21 cellular contexts compared by ENCODE assay signal in genomic region chr12:110649341-110649847, GRCh38. TPM values are rescaled to one million over a fixed set of nuclear protein-coding genes. Genes with fewer than 3 reads are reported as not detected.
DNase-seq lines count a peak whose midpoint lies in the region; ATAC-seq and TF ChIP-seq lines count a peak whose summit lies in the region.
"Had no signal": no experiment of that assay in that cellular context is flagged by ENCODE, and none has a peak within 500 bp of the region (broad histone marks: within the 10 kb centered on the region; RNA-seq: fewer than 3 reads in every experiment).

No MANE protein-coding gene starts in this region.

- no peak overlapping the region for H3K4me3 Mint-ChIP-seq in GM23338
- H3K4me3 Mint-ChIP-seq: activated CD4-positive, alpha-beta T cell treated with anti-CD3 and anti-CD28 coated beads, Interleukin-2, amount 10 ng/mL, durations not matched to agents 24 days and 14 days; activated naive CD4-positive, alpha-beta T cell treated with anti-CD3 and anti-CD28 coated beads, Interleukin-2, amount 50 U/mL, for 24 hours; effector memory CD8-positive, alpha-beta T cell had no signal

- no peaks in the 10 kb centered on the region for H3K9me2 ChIP-seq in GM23338 (ENCODE audit: insufficient read depth)

- peak in 1 of 2 experiments; percentile 58; a peak in 2 of 4 replicates for TF ChIP-seq CTCF in GM23338 (conservative IDR thresholded peaks at IDR 0.05; ENCODE audit: low read depth in 2 of 2)
- no peak for TF ChIP-seq CTCF in spleen (IDR thresholded peaks at IDR 0.05 in 8 of 11, conservative IDR thresholded peaks at IDR 0.05 in 3 of 11)

- no peak overlapping the region for H3K4me2 ChIP-seq in GM23338

- no peak overlapping the region for H3K27ac Mint-ChIP-seq in GM23338
- H3K27ac Mint-ChIP-seq: activated CD4-positive, alpha-beta T cell treated with anti-CD3 and anti-CD28 coated beads, Interleukin-2, amount 10 ng/mL, durations not matched to agents 24 days and 14 days; effector memory CD8-positive, alpha-beta T cell had no signal

- no peak overlapping the region for H2AFZ ChIP-seq in GM23338

- H3K9me3 ChIP-seq in spleen, result no peaks in the 10 kb centered on the region

- no peaks in the 10 kb centered on the region for H4K20me1 ChIP-seq in GM23338 (replicated peaks; ENCODE audit: insufficient read depth)

- H3K9me3 Mint-ChIP-seq in GM23338, result no peaks in the 10 kb centered on the region
- H3K9me3 Mint-ChIP-seq: activated CD4-positive, alpha-beta T cell treated with anti-CD3 and anti-CD28 coated beads, Interleukin-2, amount 10 ng/mL, durations not matched to agents 24 days and 14 days; activated naive CD4-positive, alpha-beta T cell treated with anti-CD3 and anti-CD28 coated beads, Interleukin-2, amount 50 U/mL, for 24 hours; effector memory CD8-positive, alpha-beta T cell had no signal

- no peaks in the 10 kb centered on the region for H3F3A ChIP-seq in GM23338 (replicated peaks; ENCODE audit: low read depth)

- no peak for TF ChIP-seq POLR2A in spleen (IDR thresholded peaks at IDR 0.05)

- H3K79me2 ChIP-seq in GM23338 (replicated peaks; ENCODE audit: insufficient read depth), result no peaks in the 10 kb centered on the region

- WGBS in spleen, 5 donors, result 63 to 78% (median 75%) methylated on average over 11 of the region's 11 CpGs

- peak; percentile 84 for ATAC-seq in GM23338
- no peak for ATAC-seq in GM21381 (IDR thresholded peaks at IDR 0.05; ENCODE audit: unreplicated experiment)
- ATAC-seq: effector memory CD8-positive, alpha-beta T cell; GM12878; HCT116; Right ventricle myocardium inferior; stimulated activated naive CD8-positive, alpha-beta T cell treated with anti-CD3 and anti-CD28 coated beads, Interleukin-15, Interleukin-2, amounts not matched to agents 100 U/mL and 50 U/mL, for 24 hours had no signal

- H3K4me3 ChIP-seq in GM23338 (no peak overlapping the region), spleen (no peak overlapping the region)
- H3K4me3 ChIP-seq: GM12878 had no signal

- H3K4me1 Mint-ChIP-seq in GM23338, result peaks cover 8% of the 10 kb centered on the region

- peak; percentile 39 for DNase-seq in GM23338 (ENCODE audit: low spot score)
- DNase-seq in SIG-M5 (lab: John Stamatoyannopoulos, UW), result peak; percentile 24
- DNase-seq in iris pigment epithelial cell (ENCODE audit: low read depth), result peak; percentile 40
- DNase-seq in spleen, result no peak
- no peak for DNase-seq in epidermal melanocyte (ENCODE audit: insufficient read length, low spot score)
- DNase-seq in NCI-H69 (lab: John Stamatoyannopoulos, UW), result no peak
- no peak for DNase-seq in superior temporal gyrus (ENCODE audit: extremely low spot score)
- DNase-seq: activated CD4-positive, alpha-beta T cell treated with anti-CD3 and anti-CD28 coated beads, Interleukin-2, amount 10 ng/mL, durations not matched to agents 24 days and 14 days; activated T-cell treated with anti-CD3 and anti-CD28 coated beads for 4 hours; central memory CD4-positive, alpha-beta T cell; effector memory CD8-positive, alpha-beta T cell; Kasumi-1; NCI-H187; NCI-H526 treated with DMSO at 0.1 percent for 48 hours; stimulated activated naive CD8-positive, alpha-beta T cell treated with anti-CD3 and anti-CD28 coated beads, Interleukin-15, Interleukin-2, amounts not matched to agents 100 U/mL and 50 U/mL, for 24 hours had no signal

- H3K36me3 ChIP-seq in GM23338 (ENCODE audit: insufficient read depth), result no peaks in the 10 kb centered on the region
- peaks cover 4 to 91% (median 53%) of the 10 kb centered on the region in 6 donors for H3K36me3 ChIP-seq in spleen

- H3K4me1 ChIP-seq in GM23338 (ENCODE audit: insufficient read depth) (peaks cover 5% of the 10 kb centered on the region; the same call in 1 of the 2 replicates), spleen (peaks cover 6 to 77% (median 24%) of the 10 kb centered on the region in 6 donors)

- no peaks in the 10 kb centered on the region for H3K27me3 ChIP-seq in GM23338 (ENCODE audit: insufficient read depth)
- no peaks in the 10 kb centered on the region for H3K27me3 ChIP-seq in spleen (replicated peaks in 1 of 7)

- H3K27ac ChIP-seq in GM23338 (ENCODE audit: low read depth) (no peak overlapping the region), spleen (peak overlapping the region in 6 of 8 donors; percentile 11 to 84 (median 62))
- H3K27ac ChIP-seq: C4-2B had no signal

- H3K36me3 Mint-ChIP-seq in GM23338 (ENCODE audit: low read depth), result 0 out of 3 replicates have a peak, but pooled peaks cover 3% of the 10 kb centered on the region

- intact Hi-C loops in spleen (cut with DNase I; ENCODE audit: low total_unique reads), result no loop called here

- H3K27me3 Mint-ChIP-seq in GM23338 (ENCODE audit: insufficient read depth, low read depth, poor library complexity), result peaks cover 3% of the 10 kb centered on the region
- H3K27me3 Mint-ChIP-seq: activated CD4-positive, alpha-beta T cell treated with anti-CD3 and anti-CD28 coated beads, Interleukin-2, amount 10 ng/mL, durations not matched to agents 24 days and 14 days; activated naive CD4-positive, alpha-beta T cell treated with anti-CD3 and anti-CD28 coated beads, Interleukin-2, amount 50 U/mL, for 24 hours; effector memory CD8-positive, alpha-beta T cell had no signal

TF ChIP-seq in GM23338, 12 proteins besides CTCF, POLR2A, EP300 and RAD21 (continues in another document):
- TF ChIP-seq STAT1 (IDR thresholded peaks at IDR 0.05; ENCODE audit: unreplicated experiment), result no peak
- no peak for TF ChIP-seq NANOG (IDR thresholded peaks at IDR 0.05; ENCODE audit: borderline replicate concordance)
- no peak for TF ChIP-seq EZH2 (IDR thresholded peaks at IDR 0.05; ENCODE audit: low read depth, unreplicated experiment)
- no peak for TF ChIP-seq ZNF462 (CRISPR knock-in tag; IDR thresholded peaks at IDR 0.05)

RNA-seq across cellular contexts. Expression of gene TCTN1, which starts 35.5 kb away (rescaled TPM):
- total RNA-seq in GM23338 (2014; rRNA removed; shearing (Covaris generic)), result 12.4 and 14.8 TPM in 2 replicates
- 10.5 and 10.6 TPM in 2 replicates for polyA plus RNA-seq in GM23338 (2016; fragmentation: Nextera tagmentation; extraction: Ambion mirVana)
- total RNA-seq in spleen, result 10 to 100 TPM; 14.8 to 30.8 (median 24.5) TPM
- 10 to 100 TPM in 2 of 3 donors, 1 to 10 TPM in 1; 8.4 to 21.0 (median 14.7) TPM for polyA plus RNA-seq in spleen

RNA-seq across cellular contexts. Expression of gene HVCN1, which starts 39.5 kb away (rescaled TPM):
- 10.7 and 11.8 TPM in 2 replicates for total RNA-seq in GM23338 (2014; rRNA removed; shearing (Covaris generic))
- polyA plus RNA-seq in GM23338 (2016; fragmentation: Nextera tagmentation; extraction: Ambion mirVana) (10.1 and 10.4 TPM in 2 replicates), spleen (100 to 1,000 TPM in 2 of 3 donors, 10 to 100 TPM in 1; 76.5 to 114 (median 106) TPM)
- 10 to 100 TPM; 46.9 to 71.3 (median 63.7) TPM for total RNA-seq in spleen

Comparison
In these comparisons a context has a peak if more than half of its experiments do, and no peak if none do; other contexts are left out.
1. DNase-seq: peak in GM23338 (single experiment), SIG-M5 (single experiment) and iris pigment epithelial cell (single experiment); none in spleen (single experiment), epidermal melanocyte (single experiment), NCI-H69 (single experiment) and superior temporal gyrus (single experiment).